ENCODE assay signal across 8 cellular contexts in the genomic region with DNA sequence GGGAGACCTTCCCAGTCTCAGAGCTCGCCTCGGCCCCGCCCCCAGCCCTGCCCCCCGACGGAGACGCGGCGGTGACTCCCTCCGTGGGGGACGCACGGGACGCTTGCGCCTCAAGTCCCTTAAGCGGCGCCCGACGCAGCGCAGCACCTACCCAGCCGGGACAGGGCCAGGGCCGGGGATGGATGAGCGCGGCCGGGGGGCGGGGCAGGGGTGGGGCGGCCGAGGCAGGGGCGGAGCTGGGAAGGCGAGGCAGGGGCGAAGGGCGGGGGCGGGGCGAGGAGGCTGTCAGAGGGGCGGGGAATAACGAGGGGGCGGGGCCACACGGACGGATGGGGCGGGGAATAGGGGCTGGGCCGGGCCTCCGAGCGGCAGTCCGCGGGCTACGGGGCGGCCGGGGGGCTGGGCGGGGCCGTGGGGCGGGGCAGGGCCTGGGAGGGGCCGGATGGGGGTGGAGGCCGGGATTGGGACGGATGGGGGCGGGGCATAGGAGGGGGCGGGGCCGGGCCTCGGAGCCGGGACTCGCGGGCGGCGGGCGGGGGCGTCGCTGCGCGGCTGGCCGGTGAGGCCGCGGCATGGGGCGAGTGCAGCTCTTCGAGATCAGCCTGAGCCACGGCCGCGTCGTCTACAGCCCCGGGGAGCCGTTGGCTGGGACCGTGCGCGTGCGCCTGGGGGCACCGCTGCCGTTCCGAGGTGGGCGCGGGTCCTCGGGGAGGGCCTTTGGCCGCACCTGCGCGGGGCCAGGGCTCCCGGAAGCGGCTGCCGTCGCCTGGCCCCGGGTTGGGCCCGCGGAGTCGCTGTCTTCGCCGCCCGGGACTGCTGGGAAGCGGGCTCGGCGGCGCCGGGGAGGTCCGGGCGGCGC. TPM values are rescaled to one million over a fixed set of nuclear protein-coding genes. Genes with fewer than 3 reads are reported as not detected.
DNase-seq lines count a peak whose midpoint lies in the region; ATAC-seq and TF ChIP-seq lines count a peak whose summit lies in the region.

A gene with protein sequence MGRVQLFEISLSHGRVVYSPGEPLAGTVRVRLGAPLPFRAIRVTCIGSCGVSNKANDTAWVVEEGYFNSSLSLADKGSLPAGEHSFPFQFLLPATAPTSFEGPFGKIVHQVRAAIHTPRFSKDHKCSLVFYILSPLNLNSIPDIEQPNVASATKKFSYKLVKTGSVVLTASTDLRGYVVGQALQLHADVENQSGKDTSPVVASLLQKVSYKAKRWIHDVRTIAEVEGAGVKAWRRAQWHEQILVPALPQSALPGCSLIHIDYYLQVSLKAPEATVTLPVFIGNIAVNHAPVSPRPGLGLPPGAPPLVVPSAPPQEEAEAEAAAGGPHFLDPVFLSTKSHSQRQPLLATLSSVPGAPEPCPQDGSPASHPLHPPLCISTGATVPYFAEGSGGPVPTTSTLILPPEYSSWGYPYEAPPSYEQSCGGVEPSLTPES (plus strand): TSS at position 541 of the 859 bp plus-strand sequence. CDS start 32 bp downstream, at position 573.

- H3K27me3 ChIP-seq in RWPE2 (ENCODE audit: insufficient read depth, poor library complexity, severe bottlenecking) = no peaks in the 10 kb centered on the region

- no peaks in the 10 kb centered on the region for H3K9me3 Mint-ChIP-seq in activated T-helper 17 cell treated with anti-CD3 and anti-CD28 coated beads, Interleukin-2, amount 50 U/mL, for 72 hours
- H3K9me3 Mint-ChIP-seq in natural killer cell treated with Interleukin-12 subunit alpha and Interleukin-12 subunit beta and Interleukin-15 and Interleukin-18, amount 100 ng/mL, for 72 hours = no peaks in the 10 kb centered on the region

- H3K27me3 Mint-ChIP-seq in activated T-helper 17 cell treated with anti-CD3 and anti-CD28 coated beads, Interleukin-2, amount 50 U/mL, for 72 hours = no peaks in the 10 kb centered on the region
- no peaks in the 10 kb centered on the region for H3K27me3 Mint-ChIP-seq in natural killer cell treated with Interleukin-12 subunit alpha and Interleukin-12 subunit beta and Interleukin-15 and Interleukin-18, amount 100 ng/mL, for 72 hours

- ATAC-seq in GM21619 (IDR thresholded peaks at IDR 0.05; ENCODE audit: unreplicated experiment) (peak; percentile 74), RWPE2 (ENCODE audit: low read depth) (peak; percentile 83)
- ATAC-seq in activated T-helper 17 cell treated with anti-CD3 and anti-CD28 coated beads, Interleukin-2, amount 50 U/mL, for 72 hours (replicated peaks) = peak; percentile 87
- ATAC-seq in natural killer cell treated with Interleukin-12 subunit alpha and Interleukin-12 subunit beta and Interleukin-15 and Interleukin-18, amount 100 ng/mL, for 72 hours = peak; percentile 93 to 95

- H3K4me3 ChIP-seq in Jurkat, Clone E6-1 (ENCODE audit: low read length) = peak within 1 kb of the TSS; percentile 57
- H3K4me3 ChIP-seq in RWPE2 (ENCODE audit: severe bottlenecking) (peak within 1 kb of the TSS; percentile 74), fibroblast of pulmonary artery (replicated peaks; ENCODE audit: low read depth, low read length) (peak within 1 kb of the TSS; percentile 57)

- peak within 1 kb of the TSS; percentile 80 for H3K4me3 Mint-ChIP-seq in activated T-helper 17 cell treated with anti-CD3 and anti-CD28 coated beads, Interleukin-2, amount 50 U/mL, for 72 hours
- H3K4me3 Mint-ChIP-seq in natural killer cell treated with Interleukin-12 subunit alpha and Interleukin-12 subunit beta and Interleukin-15 and Interleukin-18, amount 100 ng/mL, for 72 hours = peak within 1 kb of the TSS; percentile 79

- no peak for TF ChIP-seq CTCF in RWPE2 (IDR thresholded peaks at IDR 0.05; ENCODE audit: poor library complexity, severe bottlenecking)
- no peak for TF ChIP-seq CTCF in fibroblast of pulmonary artery (IDR thresholded peaks at IDR 0.05; ENCODE audit: low read length, missing control alignments)

- H3K4me1 ChIP-seq in RWPE2 (ENCODE audit: insufficient read depth, poor library complexity, severe bottlenecking) = peaks cover 4% of the 10 kb centered on the region

- DNase-seq in DMS153 (lab: John Stamatoyannopoulos, UW) (peak; percentile 86), RWPE2 (ENCODE audit: low spot score) (peak; percentile 95), fibroblast of pulmonary artery (ENCODE audit: low read depth) (peak; percentile 90)
- peak; percentile 89 for DNase-seq in Jurkat, Clone E6-1 (ENCODE audit: low read depth, low spot score)
- peak; percentile 97 for DNase-seq in natural killer cell treated with Interleukin-12 subunit alpha and Interleukin-12 subunit beta and Interleukin-15 and Interleukin-18, amount 100 ng/mL, for 72 hours (ENCODE audit: low spot score)
- DNase-seq in stimulated activated naive CD4-positive, alpha-beta T cell treated with Interleukin-2 at 50 U/mL for 16 hours (lab: John Stamatoyannopoulos, UW) = peak; percentile 95

- peak within 1 kb of the TSS; percentile 68 for H3K27ac ChIP-seq in RWPE2 (ENCODE audit: poor library complexity, severe bottlenecking)

- H3K4me1 Mint-ChIP-seq in activated T-helper 17 cell treated with anti-CD3 and anti-CD28 coated beads, Interleukin-2, amount 50 U/mL, for 72 hours = peaks cover 5% of the 10 kb centered on the region
- peaks cover 17 to 23% of the 10 kb centered on the region in 2 donors for H3K4me1 Mint-ChIP-seq in natural killer cell treated with Interleukin-12 subunit alpha and Interleukin-12 subunit beta and Interleukin-15 and Interleukin-18, amount 100 ng/mL, for 72 hours (ENCODE audit: low read depth in 2 of 2)

- H3K36me3 Mint-ChIP-seq in activated T-helper 17 cell treated with anti-CD3 and anti-CD28 coated beads, Interleukin-2, amount 50 U/mL, for 72 hours (ENCODE audit: low read depth) = no peaks in the 10 kb centered on the region
- no peaks in the 10 kb centered on the region for H3K36me3 Mint-ChIP-seq in natural killer cell treated with Interleukin-12 subunit alpha and Interleukin-12 subunit beta and Interleukin-15 and Interleukin-18, amount 100 ng/mL, for 72 hours

- H3K27ac Mint-ChIP-seq in activated T-helper 17 cell treated with anti-CD3 and anti-CD28 coated beads, Interleukin-2, amount 50 U/mL, for 72 hours = peak within 1 kb of the TSS; percentile 71
- H3K27ac Mint-ChIP-seq in natural killer cell treated with Interleukin-12 subunit alpha and Interleukin-12 subunit beta and Interleukin-15 and Interleukin-18, amount 100 ng/mL, for 72 hours = peak within 1 kb of the TSS; percentile 18 to 76

- H3K9me3 ChIP-seq in RWPE2 (ENCODE audit: severe bottlenecking) = no peaks in the 10 kb centered on the region

- H3K36me3 ChIP-seq in RWPE2 (ENCODE audit: low read depth) = peaks cover 19% of the 10 kb centered on the region

RNA-seq across cellular contexts. Expression of the gene that starts here (rescaled TPM):
- 33.6 TPM for polyA plus RNA-seq in Jurkat, Clone E6-1 (2012; ENCODE audit: insufficient read depth, insufficient read length)
- 10 to 100 TPM; 39.0 to 43.0 TPM for total RNA-seq in activated T-helper 17 cell treated with anti-CD3 and anti-CD28 coated beads, Interleukin-2, amount 50 U/mL, for 72 hours
- total RNA-seq in natural killer cell treated with Interleukin-12 subunit alpha and Interleukin-12 subunit beta and Interleukin-15 and Interleukin-18, amount 100 ng/mL, for 72 hours = 10 to 100 TPM; 56.6 to 64.7 TPM

Comparison
In these comparisons a context has a peak if more than half of its experiments do, and no peak if none do; other contexts are left out.
1. Peak in every context shown above with its lines: DNase-seq, ATAC-seq, H3K4me3 ChIP-seq and H3K27ac ChIP-seq.